ENCODE assay signal across 1 cellular context in genomic region chr18:28689591-28689990, GRCh38.
TF ChIP-seq lines count a peak whose summit lies in the region.

No MANE protein-coding gene starts in this region.

TF ChIP-seq in SK-N-SH treated with all-trans-retinoic acid at 6 μM for 48 hours, 23 proteins besides CTCF, POLR2A, EP300 and RAD21 (continued from another document):
- TF ChIP-seq TSHZ2 (CRISPR knock-in tag; IDR thresholded peaks at IDR 0.05), result no peak
TF ChIP-seq in SK-N-SH treated with all-trans-retinoic acid at 6 μM for 48 hours: peak in this region for 0.
